Comparison of ENCODE assay signal across 2 cellular contexts in the genomic region with DNA sequence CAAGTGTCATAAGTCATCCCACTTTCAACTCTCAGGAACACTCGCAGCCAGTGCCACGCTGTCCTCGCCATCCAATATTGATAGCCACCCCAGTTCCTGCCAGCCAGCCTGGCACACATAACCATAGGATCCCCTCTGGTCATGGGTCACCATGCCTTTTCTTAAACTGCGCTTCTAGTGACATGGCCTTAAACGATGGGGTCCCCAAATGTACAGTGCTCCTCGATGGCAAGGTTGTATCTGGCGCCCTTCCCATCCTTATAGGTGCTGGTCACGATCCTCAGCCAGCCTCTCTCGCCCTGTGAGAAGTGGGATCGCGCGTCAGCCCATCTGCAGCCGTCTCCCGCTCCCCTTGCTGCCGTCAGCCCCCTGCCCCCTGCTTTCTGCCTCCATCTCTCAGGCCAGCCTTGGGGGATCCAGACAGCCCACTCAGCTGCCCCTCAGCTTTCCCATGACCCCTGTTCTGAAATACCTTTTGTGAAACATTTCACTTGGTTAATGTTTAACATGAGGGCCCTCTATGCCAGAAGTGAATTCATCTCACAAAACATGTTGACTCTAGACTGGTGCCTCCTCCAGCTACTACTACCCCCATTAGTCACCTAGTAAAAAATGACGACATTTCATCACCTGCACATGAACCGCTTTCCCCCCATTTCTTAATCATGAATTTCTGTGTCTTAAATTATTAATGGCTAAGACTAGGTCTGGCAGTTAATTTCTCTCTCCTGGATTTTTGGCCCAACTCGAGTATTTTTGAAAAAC.
TF ChIP-seq lines count a peak whose summit lies in the region.

No MANE protein-coding gene starts in this region.

TF ChIP-seq in HCT116, 20 proteins besides CTCF, POLR2A, EP300 and RAD21:
- TF ChIP-seq, protein P1, sequence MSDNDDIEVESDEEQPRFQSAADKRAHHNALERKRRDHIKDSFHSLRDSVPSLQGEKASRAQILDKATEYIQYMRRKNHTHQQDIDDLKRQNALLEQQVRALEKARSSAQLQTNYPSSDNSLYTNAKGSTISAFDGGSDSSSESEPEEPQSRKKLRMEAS (IDR thresholded peaks at IDR 0.05): no peak
- TF ChIP-seq TCF7L2 (IDR thresholded peaks at IDR 0.05; ENCODE audit: borderline replicate concordance, extremely low read depth, insufficient read depth, insufficient read length): no peak
- TF ChIP-seq JUND (IDR thresholded peaks at IDR 0.05): no peak
- no peak for TF ChIP-seq SIN3A (IDR thresholded peaks at IDR 0.05; ENCODE audit: low read depth)
- TF ChIP-seq REST (IDR thresholded peaks at IDR 0.05; ENCODE audit: low read depth): no peak
- no peak for TF ChIP-seq YY1 (IDR thresholded peaks at IDR 0.05; ENCODE audit: extremely low read depth, insufficient replicate concordance, low read depth, low read length)
- TF ChIP-seq FOSL1 (IDR thresholded peaks at IDR 0.05; ENCODE audit: low read depth): no peak
- TF ChIP-seq EZH2 (IDR thresholded peaks at IDR 0.05): no peak
- TF ChIP-seq ELF1 (IDR thresholded peaks at IDR 0.05; ENCODE audit: borderline replicate concordance, low read depth): no peak
- no peak for TF ChIP-seq POLR2AphosphoS5 (IDR thresholded peaks at IDR 0.05; ENCODE audit: low read depth, low read length)
TF ChIP-seq in HCT116: peak in this region for 0.

TF ChIP-seq in GM12878, 131 proteins besides CTCF, POLR2A, EP300 and RAD21:
- peak; percentile 63; the same call in 1 of the 2 replicates for TF ChIP-seq POLR2AphosphoS5 (IDR thresholded peaks at IDR 0.05; ENCODE audit: low read length)
- 0 out of 2 replicates have a peak, but pooled peaks have one; percentile 22 for TF ChIP-seq CBFB (IDR thresholded peaks at IDR 0.05; ENCODE audit: low read depth)
- TF ChIP-seq NR2F1 (conservative IDR thresholded peaks at IDR 0.05): no peak
- TF ChIP-seq, protein P2, sequence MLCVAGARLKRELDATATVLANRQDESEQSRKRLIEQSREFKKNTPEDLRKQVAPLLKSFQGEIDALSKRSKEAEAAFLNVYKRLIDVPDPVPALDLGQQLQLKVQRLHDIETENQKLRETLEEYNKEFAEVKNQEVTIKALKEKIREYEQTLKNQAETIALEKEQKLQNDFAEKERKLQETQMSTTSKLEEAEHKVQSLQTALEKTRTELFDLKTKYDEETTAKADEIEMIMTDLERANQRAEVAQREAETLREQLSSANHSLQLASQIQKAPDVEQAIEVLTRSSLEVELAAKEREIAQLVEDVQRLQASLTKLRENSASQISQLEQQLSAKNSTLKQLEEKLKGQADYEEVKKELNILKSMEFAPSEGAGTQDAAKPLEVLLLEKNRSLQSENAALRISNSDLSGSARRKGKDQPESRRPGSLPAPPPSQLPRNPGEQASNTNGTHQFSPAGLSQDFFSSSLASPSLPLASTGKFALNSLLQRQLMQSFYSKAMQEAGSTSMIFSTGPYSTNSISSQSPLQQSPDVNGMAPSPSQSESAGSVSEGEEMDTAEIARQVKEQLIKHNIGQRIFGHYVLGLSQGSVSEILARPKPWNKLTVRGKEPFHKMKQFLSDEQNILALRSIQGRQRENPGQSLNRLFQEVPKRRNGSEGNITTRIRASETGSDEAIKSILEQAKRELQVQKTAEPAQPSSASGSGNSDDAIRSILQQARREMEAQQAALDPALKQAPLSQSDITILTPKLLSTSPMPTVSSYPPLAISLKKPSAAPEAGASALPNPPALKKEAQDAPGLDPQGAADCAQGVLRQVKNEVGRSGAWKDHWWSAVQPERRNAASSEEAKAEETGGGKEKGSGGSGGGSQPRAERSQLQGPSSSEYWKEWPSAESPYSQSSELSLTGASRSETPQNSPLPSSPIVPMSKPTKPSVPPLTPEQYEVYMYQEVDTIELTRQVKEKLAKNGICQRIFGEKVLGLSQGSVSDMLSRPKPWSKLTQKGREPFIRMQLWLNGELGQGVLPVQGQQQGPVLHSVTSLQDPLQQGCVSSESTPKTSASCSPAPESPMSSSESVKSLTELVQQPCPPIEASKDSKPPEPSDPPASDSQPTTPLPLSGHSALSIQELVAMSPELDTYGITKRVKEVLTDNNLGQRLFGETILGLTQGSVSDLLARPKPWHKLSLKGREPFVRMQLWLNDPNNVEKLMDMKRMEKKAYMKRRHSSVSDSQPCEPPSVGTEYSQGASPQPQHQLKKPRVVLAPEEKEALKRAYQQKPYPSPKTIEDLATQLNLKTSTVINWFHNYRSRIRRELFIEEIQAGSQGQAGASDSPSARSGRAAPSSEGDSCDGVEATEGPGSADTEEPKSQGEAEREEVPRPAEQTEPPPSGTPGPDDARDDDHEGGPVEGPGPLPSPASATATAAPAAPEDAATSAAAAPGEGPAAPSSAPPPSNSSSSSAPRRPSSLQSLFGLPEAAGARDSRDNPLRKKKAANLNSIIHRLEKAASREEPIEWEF (IDR thresholded peaks at IDR 0.05; ENCODE audit: insufficient replicate concordance, low read depth, low read length): no peak
- no peak for TF ChIP-seq JUND (IDR thresholded peaks at IDR 0.05; ENCODE audit: low read depth, low read length)
- no peak for TF ChIP-seq STAT3 (IDR thresholded peaks at IDR 0.05; ENCODE audit: low read depth, low read length)
- TF ChIP-seq E2F8 (IDR thresholded peaks at IDR 0.05; ENCODE audit: low read depth, partially characterized antibody): no peak
- no peak for TF ChIP-seq POU2F2 (IDR thresholded peaks at IDR 0.05; ENCODE audit: borderline replicate concordance, low read depth, low read length)
- TF ChIP-seq, protein P1 (IDR thresholded peaks at IDR 0.05; ENCODE audit: low read depth, low read length): no peak
- TF ChIP-seq, protein P3, sequence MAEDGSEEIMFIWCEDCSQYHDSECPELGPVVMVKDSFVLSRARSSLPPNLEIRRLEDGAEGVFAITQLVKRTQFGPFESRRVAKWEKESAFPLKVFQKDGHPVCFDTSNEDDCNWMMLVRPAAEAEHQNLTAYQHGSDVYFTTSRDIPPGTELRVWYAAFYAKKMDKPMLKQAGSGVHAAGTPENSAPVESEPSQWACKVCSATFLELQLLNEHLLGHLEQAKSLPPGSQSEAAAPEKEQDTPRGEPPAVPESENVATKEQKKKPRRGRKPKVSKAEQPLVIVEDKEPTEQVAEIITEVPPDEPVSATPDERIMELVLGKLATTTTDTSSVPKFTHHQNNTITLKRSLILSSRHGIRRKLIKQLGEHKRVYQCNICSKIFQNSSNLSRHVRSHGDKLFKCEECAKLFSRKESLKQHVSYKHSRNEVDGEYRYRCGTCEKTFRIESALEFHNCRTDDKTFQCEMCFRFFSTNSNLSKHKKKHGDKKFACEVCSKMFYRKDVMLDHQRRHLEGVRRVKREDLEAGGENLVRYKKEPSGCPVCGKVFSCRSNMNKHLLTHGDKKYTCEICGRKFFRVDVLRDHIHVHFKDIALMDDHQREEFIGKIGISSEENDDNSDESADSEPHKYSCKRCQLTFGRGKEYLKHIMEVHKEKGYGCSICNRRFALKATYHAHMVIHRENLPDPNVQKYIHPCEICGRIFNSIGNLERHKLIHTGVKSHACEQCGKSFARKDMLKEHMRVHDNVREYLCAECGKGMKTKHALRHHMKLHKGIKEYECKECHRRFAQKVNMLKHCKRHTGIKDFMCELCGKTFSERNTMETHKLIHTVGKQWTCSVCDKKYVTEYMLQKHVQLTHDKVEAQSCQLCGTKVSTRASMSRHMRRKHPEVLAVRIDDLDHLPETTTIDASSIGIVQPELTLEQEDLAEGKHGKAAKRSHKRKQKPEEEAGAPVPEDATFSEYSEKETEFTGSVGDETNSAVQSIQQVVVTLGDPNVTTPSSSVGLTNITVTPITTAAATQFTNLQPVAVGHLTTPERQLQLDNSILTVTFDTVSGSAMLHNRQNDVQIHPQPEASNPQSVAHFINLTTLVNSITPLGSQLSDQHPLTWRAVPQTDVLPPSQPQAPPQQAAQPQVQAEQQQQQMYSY (CRISPR knock-in tag; IDR thresholded peaks at IDR 0.05): no peak
